1 cellular context compared by ENCODE assay signal in the genomic region with DNA sequence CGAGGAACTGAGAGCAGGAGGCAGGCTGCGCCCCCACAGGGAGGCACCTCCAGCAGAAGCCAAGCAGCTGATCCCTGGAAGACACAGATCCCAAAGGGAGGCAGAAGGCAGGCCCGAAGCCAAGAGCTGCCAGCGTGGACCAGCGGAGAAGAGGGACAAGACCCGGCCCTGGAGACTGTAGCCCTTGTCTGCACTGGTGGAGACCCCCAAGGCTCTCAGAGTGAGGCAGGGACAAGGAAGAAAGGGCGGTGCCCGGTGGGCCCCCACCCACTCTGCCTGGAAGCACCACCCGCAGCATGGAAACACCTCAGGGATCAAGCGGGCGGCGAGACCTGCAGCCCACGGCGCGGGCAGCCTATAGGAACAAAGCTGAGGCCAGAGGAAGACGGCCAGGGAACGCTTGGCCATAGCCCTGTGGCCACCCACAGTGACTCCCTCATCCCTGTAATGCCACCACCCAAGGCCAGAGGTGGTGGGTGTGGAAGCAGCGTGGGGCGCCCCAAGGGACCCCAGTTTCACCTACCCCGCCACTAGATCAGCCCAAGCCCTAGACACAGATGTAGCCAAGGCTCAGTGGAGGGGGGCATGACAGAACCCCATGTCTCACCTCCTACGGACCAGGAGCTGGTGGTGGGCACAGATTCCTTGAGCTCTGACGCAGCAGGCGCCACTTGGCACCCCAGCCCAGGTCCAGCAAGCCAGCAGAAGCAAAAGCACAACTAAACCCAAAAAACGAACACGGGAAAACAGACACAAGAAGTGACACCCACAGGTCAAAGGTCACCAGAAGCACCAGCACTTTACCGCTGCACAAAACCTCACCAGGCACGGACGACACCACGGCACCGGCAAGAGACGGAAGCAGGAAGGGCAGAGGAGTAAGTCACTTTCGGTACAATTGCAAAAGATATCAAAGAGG.
TF ChIP-seq lines count a peak whose summit lies in the region.

No MANE protein-coding gene starts in this region.

TF ChIP-seq in HepG2, 621 proteins besides CTCF, POLR2A, EP300 and RAD21 (continues in another document):
- TF ChIP-seq SIX1 (CRISPR knock-in tag; IDR thresholded peaks at IDR 0.05; ENCODE audit: borderline replicate concordance) (no peak), FOSL1 (CRISPR knock-in tag; IDR thresholded peaks at IDR 0.05; ENCODE audit: borderline replicate concordance) (no peak), BCL6 (CRISPR knock-in tag; IDR thresholded peaks at IDR 0.05) (no peak), CBX1 (IDR thresholded peaks at IDR 0.05; ENCODE audit: low read depth) (no peak), THYN1 (CRISPR knock-in tag; IDR thresholded peaks at IDR 0.05; ENCODE audit: borderline replicate concordance, low read depth) (no peak), NR2C2 (CRISPR knock-in tag; IDR thresholded peaks at IDR 0.05; ENCODE audit: borderline replicate concordance) (0 out of 2 replicates have a peak, but pooled peaks have one; percentile 29), ZNF510 (CRISPR knock-in tag; IDR thresholded peaks at IDR 0.05; ENCODE audit: low read depth) (no peak), RXRA (CRISPR knock-in tag; IDR thresholded peaks at IDR 0.05) (no peak), HMGA1 (CRISPR knock-in tag; conservative IDR thresholded peaks at IDR 0.05) (no peak), POLR2G (IDR thresholded peaks at IDR 0.05; ENCODE audit: low read depth, low read length) (peak; percentile 26; the same call in 1 of the 2 replicates), NR1H2 (CRISPR knock-in tag; IDR thresholded peaks at IDR 0.05; ENCODE audit: borderline replicate concordance, low read depth) (no peak), SSRP1 (CRISPR knock-in tag; IDR thresholded peaks at IDR 0.05) (no peak), HNF4G (IDR thresholded peaks at IDR 0.05; ENCODE audit: borderline replicate concordance, low read depth, low read length) (peak; percentile 26; the same call in 1 of the 2 replicates), HNF4G (CRISPR knock-in tag; IDR thresholded peaks at IDR 0.05; ENCODE audit: borderline replicate concordance, low read depth) (no peak), STAG1 (CRISPR knock-in tag; IDR thresholded peaks at IDR 0.05) (no peak), ZNF460 (CRISPR knock-in tag; IDR thresholded peaks at IDR 0.05; ENCODE audit: borderline replicate concordance) (no peak), NCOA2 (CRISPR knock-in tag; IDR thresholded peaks at IDR 0.05) (no peak), XRCC5 (optimal IDR thresholded peaks at IDR 0.05; ENCODE audit: low read length) (no peak), ZNF501 (CRISPR knock-in tag; IDR thresholded peaks at IDR 0.05) (no peak), NR2F6 (IDR thresholded peaks at IDR 0.05) (peak; percentile 63; the same call in 1 of the 2 replicates), NR2F6 (CRISPR knock-in tag; IDR thresholded peaks at IDR 0.05) (no peak), NBN (conservative IDR thresholded peaks at IDR 0.05) (no peak), ZNF556 (CRISPR knock-in tag; IDR thresholded peaks at IDR 0.05; ENCODE audit: borderline replicate concordance) (no peak), SRSF9 (IDR thresholded peaks at IDR 0.05; ENCODE audit: borderline replicate concordance, insufficient read depth, low read depth, low read length, poor library complexity, severe bottlenecking) (no peak), KMT2A (CRISPR knock-in tag; IDR thresholded peaks at IDR 0.05) (no peak), SAP130 (CRISPR knock-in tag; IDR thresholded peaks at IDR 0.05; ENCODE audit: low read depth) (no peak), KLF6 (CRISPR knock-in tag; IDR thresholded peaks at IDR 0.05) (no peak), PRPF4 (IDR thresholded peaks at IDR 0.05; ENCODE audit: low read depth, low read length, poor library complexity, severe bottlenecking) (no peak), ZNF747 (CRISPR knock-in tag; IDR thresholded peaks at IDR 0.05; ENCODE audit: borderline replicate concordance) (no peak), MIER3 (CRISPR knock-in tag; IDR thresholded peaks at IDR 0.05; ENCODE audit: borderline replicate concordance) (no peak), SNAPC2 (CRISPR knock-in tag; IDR thresholded peaks at IDR 0.05) (no peak)
- TF ChIP-seq, protein P1, sequence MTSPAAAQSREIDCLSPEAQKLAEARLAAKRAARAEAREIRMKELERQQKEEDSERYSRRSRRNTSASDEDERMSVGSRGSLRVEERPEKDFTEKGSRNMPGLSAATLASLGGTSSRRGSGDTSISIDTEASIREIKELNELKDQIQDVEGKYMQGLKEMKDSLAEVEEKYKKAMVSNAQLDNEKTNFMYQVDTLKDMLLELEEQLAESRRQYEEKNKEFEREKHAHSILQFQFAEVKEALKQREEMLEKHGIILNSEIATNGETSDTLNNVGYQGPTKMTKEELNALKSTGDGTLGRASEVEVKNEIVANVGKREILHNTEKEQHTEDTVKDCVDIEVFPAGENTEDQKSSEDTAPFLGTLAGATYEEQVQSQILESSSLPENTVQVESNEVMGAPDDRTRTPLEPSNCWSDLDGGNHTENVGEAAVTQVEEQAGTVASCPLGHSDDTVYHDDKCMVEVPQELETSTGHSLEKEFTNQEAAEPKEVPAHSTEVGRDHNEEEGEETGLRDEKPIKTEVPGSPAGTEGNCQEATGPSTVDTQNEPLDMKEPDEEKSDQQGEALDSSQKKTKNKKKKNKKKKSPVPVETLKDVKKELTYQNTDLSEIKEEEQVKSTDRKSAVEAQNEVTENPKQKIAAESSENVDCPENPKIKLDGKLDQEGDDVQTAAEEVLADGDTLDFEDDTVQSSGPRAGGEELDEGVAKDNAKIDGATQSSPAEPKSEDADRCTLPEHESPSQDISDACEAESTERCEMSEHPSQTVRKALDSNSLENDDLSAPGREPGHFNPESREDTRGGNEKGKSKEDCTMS (CRISPR knock-in tag; conservative IDR thresholded peaks at IDR 0.05) = no peak
- TF ChIP-seq, protein P2, sequence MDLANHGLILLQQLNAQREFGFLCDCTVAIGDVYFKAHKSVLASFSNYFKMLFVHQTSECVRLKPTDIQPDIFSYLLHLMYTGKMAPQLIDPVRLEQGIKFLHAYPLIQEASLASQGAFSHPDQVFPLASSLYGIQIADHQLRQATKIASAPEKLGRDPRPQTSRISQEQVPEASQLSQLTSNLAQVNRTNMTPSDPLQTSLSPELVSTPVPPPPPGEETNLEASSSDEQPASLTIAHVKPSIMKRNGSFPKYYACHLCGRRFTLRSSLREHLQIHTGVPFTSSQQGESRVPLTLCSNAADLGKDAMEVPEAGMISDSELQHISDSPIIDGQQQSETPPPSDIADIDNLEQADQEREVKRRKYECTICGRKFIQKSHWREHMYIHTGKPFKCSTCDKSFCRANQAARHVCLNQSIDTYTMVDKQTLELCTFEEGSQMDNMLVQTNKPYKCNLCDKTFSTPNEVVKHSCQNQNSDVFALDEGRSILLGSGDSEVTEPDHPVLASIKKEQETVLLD (CRISPR knock-in tag; IDR thresholded peaks at IDR 0.05; ENCODE audit: low read depth) = no peak
- TF ChIP-seq, protein P3, sequence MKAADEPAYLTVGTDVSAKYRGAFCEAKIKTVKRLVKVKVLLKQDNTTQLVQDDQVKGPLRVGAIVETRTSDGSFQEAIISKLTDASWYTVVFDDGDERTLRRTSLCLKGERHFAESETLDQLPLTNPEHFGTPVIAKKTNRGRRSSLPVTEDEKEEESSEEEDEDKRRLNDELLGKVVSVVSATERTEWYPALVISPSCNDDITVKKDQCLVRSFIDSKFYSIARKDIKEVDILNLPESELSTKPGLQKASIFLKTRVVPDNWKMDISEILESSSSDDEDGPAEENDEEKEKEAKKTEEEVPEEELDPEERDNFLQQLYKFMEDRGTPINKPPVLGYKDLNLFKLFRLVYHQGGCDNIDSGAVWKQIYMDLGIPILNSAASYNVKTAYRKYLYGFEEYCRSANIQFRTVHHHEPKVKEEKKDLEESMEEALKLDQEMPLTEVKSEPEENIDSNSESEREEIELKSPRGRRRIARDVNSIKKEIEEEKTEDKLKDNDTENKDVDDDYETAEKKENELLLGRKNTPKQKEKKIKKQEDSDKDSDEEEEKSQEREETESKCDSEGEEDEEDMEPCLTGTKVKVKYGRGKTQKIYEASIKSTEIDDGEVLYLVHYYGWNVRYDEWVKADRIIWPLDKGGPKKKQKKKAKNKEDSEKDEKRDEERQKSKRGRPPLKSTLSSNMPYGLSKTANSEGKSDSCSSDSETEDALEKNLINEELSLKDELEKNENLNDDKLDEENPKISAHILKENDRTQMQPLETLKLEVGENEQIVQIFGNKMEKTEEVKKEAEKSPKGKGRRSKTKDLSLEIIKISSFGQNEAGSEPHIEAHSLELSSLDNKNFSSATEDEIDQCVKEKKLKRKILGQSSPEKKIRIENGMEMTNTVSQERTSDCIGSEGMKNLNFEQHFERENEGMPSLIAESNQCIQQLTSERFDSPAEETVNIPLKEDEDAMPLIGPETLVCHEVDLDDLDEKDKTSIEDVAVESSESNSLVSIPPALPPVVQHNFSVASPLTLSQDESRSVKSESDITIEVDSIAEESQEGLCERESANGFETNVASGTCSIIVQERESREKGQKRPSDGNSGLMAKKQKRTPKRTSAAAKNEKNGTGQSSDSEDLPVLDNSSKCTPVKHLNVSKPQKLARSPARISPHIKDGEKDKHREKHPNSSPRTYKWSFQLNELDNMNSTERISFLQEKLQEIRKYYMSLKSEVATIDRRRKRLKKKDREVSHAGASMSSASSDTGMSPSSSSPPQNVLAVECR (CRISPR knock-in tag; IDR thresholded peaks at IDR 0.05; ENCODE audit: borderline replicate concordance) = no peak
- TF ChIP-seq, protein P4, sequence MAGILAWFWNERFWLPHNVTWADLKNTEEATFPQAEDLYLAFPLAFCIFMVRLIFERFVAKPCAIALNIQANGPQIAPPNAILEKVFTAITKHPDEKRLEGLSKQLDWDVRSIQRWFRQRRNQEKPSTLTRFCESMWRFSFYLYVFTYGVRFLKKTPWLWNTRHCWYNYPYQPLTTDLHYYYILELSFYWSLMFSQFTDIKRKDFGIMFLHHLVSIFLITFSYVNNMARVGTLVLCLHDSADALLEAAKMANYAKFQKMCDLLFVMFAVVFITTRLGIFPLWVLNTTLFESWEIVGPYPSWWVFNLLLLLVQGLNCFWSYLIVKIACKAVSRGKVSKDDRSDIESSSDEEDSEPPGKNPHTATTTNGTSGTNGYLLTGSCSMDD (CRISPR knock-in tag; IDR thresholded peaks at IDR 0.05) = no peak
- TF ChIP-seq, protein P5, sequence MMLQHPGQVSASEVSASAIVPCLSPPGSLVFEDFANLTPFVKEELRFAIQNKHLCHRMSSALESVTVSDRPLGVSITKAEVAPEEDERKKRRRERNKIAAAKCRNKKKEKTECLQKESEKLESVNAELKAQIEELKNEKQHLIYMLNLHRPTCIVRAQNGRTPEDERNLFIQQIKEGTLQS (CRISPR knock-in tag; IDR thresholded peaks at IDR 0.05) = no peak
- TF ChIP-seq, protein P6, sequence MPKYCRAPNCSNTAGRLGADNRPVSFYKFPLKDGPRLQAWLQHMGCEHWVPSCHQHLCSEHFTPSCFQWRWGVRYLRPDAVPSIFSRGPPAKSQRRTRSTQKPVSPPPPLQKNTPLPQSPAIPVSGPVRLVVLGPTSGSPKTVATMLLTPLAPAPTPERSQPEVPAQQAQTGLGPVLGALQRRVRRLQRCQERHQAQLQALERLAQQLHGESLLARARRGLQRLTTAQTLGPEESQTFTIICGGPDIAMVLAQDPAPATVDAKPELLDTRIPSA (CRISPR knock-in tag; IDR thresholded peaks at IDR 0.05; ENCODE audit: borderline replicate concordance) = no peak
- TF ChIP-seq, protein P7, sequence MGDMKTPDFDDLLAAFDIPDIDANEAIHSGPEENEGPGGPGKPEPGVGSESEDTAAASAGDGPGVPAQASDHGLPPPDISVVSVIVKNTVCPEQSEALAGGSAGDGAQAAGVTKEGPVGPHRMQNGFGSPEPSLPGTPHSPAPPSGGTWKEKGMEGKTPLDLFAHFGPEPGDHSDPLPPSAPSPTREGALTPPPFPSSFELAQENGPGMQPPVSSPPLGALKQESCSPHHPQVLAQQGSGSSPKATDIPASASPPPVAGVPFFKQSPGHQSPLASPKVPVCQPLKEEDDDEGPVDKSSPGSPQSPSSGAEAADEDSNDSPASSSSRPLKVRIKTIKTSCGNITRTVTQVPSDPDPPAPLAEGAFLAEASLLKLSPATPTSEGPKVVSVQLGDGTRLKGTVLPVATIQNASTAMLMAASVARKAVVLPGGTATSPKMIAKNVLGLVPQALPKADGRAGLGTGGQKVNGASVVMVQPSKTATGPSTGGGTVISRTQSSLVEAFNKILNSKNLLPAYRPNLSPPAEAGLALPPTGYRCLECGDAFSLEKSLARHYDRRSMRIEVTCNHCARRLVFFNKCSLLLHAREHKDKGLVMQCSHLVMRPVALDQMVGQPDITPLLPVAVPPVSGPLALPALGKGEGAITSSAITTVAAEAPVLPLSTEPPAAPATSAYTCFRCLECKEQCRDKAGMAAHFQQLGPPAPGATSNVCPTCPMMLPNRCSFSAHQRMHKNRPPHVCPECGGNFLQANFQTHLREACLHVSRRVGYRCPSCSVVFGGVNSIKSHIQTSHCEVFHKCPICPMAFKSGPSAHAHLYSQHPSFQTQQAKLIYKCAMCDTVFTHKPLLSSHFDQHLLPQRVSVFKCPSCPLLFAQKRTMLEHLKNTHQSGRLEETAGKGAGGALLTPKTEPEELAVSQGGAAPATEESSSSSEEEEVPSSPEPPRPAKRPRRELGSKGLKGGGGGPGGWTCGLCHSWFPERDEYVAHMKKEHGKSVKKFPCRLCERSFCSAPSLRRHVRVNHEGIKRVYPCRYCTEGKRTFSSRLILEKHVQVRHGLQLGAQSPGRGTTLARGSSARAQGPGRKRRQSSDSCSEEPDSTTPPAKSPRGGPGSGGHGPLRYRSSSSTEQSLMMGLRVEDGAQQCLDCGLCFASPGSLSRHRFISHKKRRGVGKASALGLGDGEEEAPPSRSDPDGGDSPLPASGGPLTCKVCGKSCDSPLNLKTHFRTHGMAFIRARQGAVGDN (CRISPR knock-in tag; IDR thresholded peaks at IDR 0.05) = 0 out of 2 replicates have a peak, but pooled peaks have one; percentile 32
- TF ChIP-seq, protein P8, sequence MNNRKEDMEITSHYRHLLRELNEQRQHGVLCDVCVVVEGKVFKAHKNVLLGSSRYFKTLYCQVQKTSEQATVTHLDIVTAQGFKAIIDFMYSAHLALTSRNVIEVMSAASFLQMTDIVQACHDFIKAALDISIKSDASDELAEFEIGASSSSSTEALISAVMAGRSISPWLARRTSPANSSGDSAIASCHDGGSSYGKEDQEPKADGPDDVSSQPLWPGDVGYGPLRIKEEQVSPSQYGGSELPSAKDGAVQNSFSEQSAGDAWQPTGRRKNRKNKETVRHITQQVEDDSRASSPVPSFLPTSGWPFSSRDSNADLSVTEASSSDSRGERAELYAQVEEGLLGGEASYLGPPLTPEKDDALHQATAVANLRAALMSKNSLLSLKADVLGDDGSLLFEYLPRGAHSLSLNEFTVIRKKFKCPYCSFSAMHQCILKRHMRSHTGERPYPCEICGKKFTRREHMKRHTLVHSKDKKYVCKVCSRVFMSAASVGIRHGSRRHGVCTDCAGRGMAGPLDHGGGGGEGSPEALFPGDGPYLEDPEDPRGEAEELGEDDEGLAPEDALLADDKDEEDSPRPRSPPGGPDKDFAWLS (CRISPR knock-in tag; IDR thresholded peaks at IDR 0.05; ENCODE audit: borderline replicate concordance) = no peak
- TF ChIP-seq, protein P9, sequence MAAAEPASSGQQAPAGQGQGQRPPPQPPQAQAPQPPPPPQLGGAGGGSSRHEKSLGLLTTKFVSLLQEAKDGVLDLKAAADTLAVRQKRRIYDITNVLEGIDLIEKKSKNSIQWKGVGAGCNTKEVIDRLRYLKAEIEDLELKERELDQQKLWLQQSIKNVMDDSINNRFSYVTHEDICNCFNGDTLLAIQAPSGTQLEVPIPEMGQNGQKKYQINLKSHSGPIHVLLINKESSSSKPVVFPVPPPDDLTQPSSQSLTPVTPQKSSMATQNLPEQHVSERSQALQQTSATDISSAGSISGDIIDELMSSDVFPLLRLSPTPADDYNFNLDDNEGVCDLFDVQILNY (CRISPR knock-in tag; conservative IDR thresholded peaks at IDR 0.05) = no peak
